12 cellular contexts compared by ENCODE assay signal in the genomic region with DNA sequence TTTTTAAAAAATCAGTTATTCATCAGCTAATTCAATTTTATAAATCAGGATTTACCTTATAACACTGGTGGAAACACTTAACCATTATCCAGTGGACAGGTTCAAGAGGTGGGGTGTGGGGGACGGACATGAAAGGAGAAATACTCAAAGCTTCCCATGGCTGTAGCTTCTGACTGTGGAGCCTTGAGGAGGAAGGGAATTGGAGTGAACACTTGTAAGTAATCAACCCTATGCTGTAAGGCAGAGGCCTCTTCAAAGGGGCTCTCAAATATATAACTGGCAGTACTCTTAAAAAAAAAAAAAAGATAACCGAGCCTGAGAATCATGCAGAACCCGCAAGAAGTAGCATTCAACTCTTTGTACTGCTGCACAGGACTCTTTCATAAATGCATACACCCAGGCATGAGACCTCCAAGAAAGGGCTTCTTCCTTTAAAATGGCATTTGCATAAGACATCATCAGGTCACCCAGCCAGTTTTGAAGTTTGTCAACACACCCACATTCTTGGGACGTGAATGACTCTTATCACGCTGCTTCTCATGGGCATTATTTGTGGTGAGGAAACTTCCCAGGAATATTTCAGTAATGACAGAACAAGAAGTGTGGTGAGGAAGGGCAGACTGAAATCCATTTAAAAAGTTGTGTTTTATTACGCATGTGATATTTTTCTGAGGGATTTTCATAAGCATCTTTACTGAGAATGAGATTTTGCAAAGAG. TPM values are rescaled to one million over a fixed set of nuclear protein-coding genes. Genes with fewer than 3 reads are reported as not detected.
DNase-seq lines count a peak whose midpoint lies in the region; ATAC-seq and TF ChIP-seq lines count a peak whose summit lies in the region.
"Had no signal": no experiment of that assay in that cellular context is flagged by ENCODE, and none has a peak within 500 bp of the region (broad histone marks: within the 10 kb centered on the region; RNA-seq: fewer than 3 reads in every experiment).

No MANE protein-coding gene starts in this region.

- no peaks in the 10 kb centered on the region for H3K79me2 ChIP-seq in mesendoderm (ENCODE audit: control insufficient read depth, insufficient read depth, low read length)

- no CpG with 5 or more reads among the region's 6 CpGs for WGBS in mesendoderm (ENCODE audit: extremely low coverage, insufficient coverage, low lambda C conversion rate)
- 79 to 82% (median 81%) methylated on average over 6 of the region's 6 CpGs for WGBS in ovary, 3 donors

- H3K18ac ChIP-seq in mesendoderm (ENCODE audit: low read length), result no peak overlapping the region

- TF ChIP-seq EP300 in Ishikawa (IDR thresholded peaks at IDR 0.05; ENCODE audit: borderline replicate concordance) (no peak), ovary (IDR thresholded peaks at IDR 0.05) (no peak)

- H3K27me3 ChIP-seq in mesendoderm (ENCODE audit: insufficient read depth, low read length, poor library complexity) (no peaks in the 10 kb centered on the region), ovary (no peaks in the 10 kb centered on the region)
- H3K27me3 ChIP-seq: testis had no signal

- no peak for TF ChIP-seq RAD21 in Ishikawa (IDR thresholded peaks at IDR 0.05; ENCODE audit: low read depth)

- no peak for ATAC-seq in HG03520 (IDR thresholded peaks at IDR 0.05; ENCODE audit: unreplicated experiment)
- ATAC-seq: WTC11 had no signal

- TF ChIP-seq CTCF in AG09309 (IDR thresholded peaks at IDR 0.05; ENCODE audit: control insufficient read depth, insufficient read depth, low read depth, low read length, missing control alignments) (no peak), choroid plexus epithelial cell (conservative IDR thresholded peaks at IDR 0.05; ENCODE audit: low read depth, low read length) (no peak), ovary (IDR thresholded peaks at IDR 0.05) (no peak)

- H4K8ac ChIP-seq in mesendoderm (ENCODE audit: low read depth, low read length), result no peak overlapping the region

- no peak overlapping the region for H3K9ac ChIP-seq in mesendoderm (ENCODE audit: low read length)

- H2BK15ac ChIP-seq in mesendoderm (replicated peaks; ENCODE audit: low read depth), result no peak overlapping the region

- no peak overlapping the region for H3K4me2 ChIP-seq in mesendoderm (ENCODE audit: low read length)

- no peak overlapping the region for H3K56ac ChIP-seq in mesendoderm (ENCODE audit: low read length)

- no peaks in the 10 kb centered on the region for H3K79me1 ChIP-seq in mesendoderm (ENCODE audit: low read length)

- H2BK5ac ChIP-seq in mesendoderm (ENCODE audit: low read length), result no peak overlapping the region

- peak; percentile 74 for DNase-seq in AG09309 (ENCODE audit: low read depth)
- peak; percentile 80 for DNase-seq in choroid plexus epithelial cell (ENCODE audit: low read depth)
- DNase-seq in mesendoderm, result peak; percentile 25
- DNase-seq in ovary, result no peak
- no peak for DNase-seq in GOT3 (lab: John Stamatoyannopoulos, UW)
- DNase-seq in DMS 273 treated with DMSO at 0.1 percent for 48 hours (lab: John Stamatoyannopoulos, UW), result no peak
- DNase-seq: SIG-M5, testis had no signal

- no peak overlapping the region for H3K4ac ChIP-seq in mesendoderm (ENCODE audit: low read depth, low read length)

- H2BK120ac ChIP-seq in mesendoderm (ENCODE audit: low read depth, low read length), result no peak overlapping the region

- no peak overlapping the region for H2AK5ac ChIP-seq in mesendoderm (ENCODE audit: low read length)

- no peaks in the 10 kb centered on the region for H3K4me1 ChIP-seq in mesendoderm (ENCODE audit: control insufficient read depth, low read depth, low read length)
- H3K4me1 ChIP-seq in ovary (ENCODE audit: insufficient read depth), result no peaks in the 10 kb centered on the region
- H3K4me1 ChIP-seq: testis had no signal

- no peak overlapping the region for H3K27ac ChIP-seq in mesendoderm (ENCODE audit: low read depth, low read length)
- H3K27ac ChIP-seq in ovary, result no peak overlapping the region
- H3K27ac ChIP-seq: C4-2B, testis had no signal

- H4K5ac ChIP-seq in mesendoderm (ENCODE audit: low read length), result no peak overlapping the region

- no peak for TF ChIP-seq POLR2A in ovary (IDR thresholded peaks at IDR 0.05)

- no peak overlapping the region for H3K23ac ChIP-seq in mesendoderm (ENCODE audit: low read length)

- H3K36me3 ChIP-seq in mesendoderm (ENCODE audit: control insufficient read depth, insufficient read depth, low read length) (no peaks in the 10 kb centered on the region), ovary (no peaks in the 10 kb centered on the region)

- intact Hi-C loops in ovary (cut with DNase I), result no loop called here

- H3K4me3 ChIP-seq in AG09309 (ENCODE audit: control insufficient read depth, low read depth, low read length), result no peak overlapping the region
- H3K4me3 ChIP-seq in choroid plexus epithelial cell (ENCODE audit: low read depth, low read length), result no peak overlapping the region
- no peak overlapping the region for H3K4me3 ChIP-seq in mesendoderm (ENCODE audit: low read length)
- H3K4me3 ChIP-seq in ovary, result no peak overlapping the region
- H3K4me3 ChIP-seq: testis had no signal

- H3K9me3 ChIP-seq in ovary, result no peaks in the 10 kb centered on the region
- H3K9me3 ChIP-seq: testis had no signal

TF ChIP-seq in Ishikawa, 13 proteins besides CTCF, POLR2A, EP300 and RAD21:
- TF ChIP-seq YY1 (IDR thresholded peaks at IDR 0.05; ENCODE audit: low read depth), result no peak
- peak; percentile 80 for TF ChIP-seq TEAD4 (IDR thresholded peaks at IDR 0.05)
- TF ChIP-seq ZBTB7A (IDR thresholded peaks at IDR 0.05; ENCODE audit: low read depth), result no peak
- TF ChIP-seq, protein P1, sequence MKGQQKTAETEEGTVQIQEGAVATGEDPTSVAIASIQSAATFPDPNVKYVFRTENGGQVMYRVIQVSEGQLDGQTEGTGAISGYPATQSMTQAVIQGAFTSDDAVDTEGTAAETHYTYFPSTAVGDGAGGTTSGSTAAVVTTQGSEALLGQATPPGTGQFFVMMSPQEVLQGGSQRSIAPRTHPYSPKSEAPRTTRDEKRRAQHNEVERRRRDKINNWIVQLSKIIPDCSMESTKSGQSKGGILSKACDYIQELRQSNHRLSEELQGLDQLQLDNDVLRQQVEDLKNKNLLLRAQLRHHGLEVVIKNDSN (IDR thresholded peaks at IDR 0.05), result no peak
- TF ChIP-seq CREB1 (IDR thresholded peaks at IDR 0.05; ENCODE audit: low read depth), result no peak
- 0 out of 2 replicates have a peak, but pooled peaks have one; percentile 16 for TF ChIP-seq MAX (IDR thresholded peaks at IDR 0.05)
- no peak for TF ChIP-seq NFIC (IDR thresholded peaks at IDR 0.05)
- no peak for TF ChIP-seq TAF1 (IDR thresholded peaks at IDR 0.05; ENCODE audit: low read depth)
- TF ChIP-seq FOXM1 (IDR thresholded peaks at IDR 0.05; ENCODE audit: borderline replicate concordance, low read depth), result no peak
- no peak for TF ChIP-seq TCF12 (IDR thresholded peaks at IDR 0.05; ENCODE audit: low read depth)
- peak; percentile 6; the same call in 1 of the 2 replicates for TF ChIP-seq CEBPB (IDR thresholded peaks at IDR 0.05)
- TF ChIP-seq, protein P2, sequence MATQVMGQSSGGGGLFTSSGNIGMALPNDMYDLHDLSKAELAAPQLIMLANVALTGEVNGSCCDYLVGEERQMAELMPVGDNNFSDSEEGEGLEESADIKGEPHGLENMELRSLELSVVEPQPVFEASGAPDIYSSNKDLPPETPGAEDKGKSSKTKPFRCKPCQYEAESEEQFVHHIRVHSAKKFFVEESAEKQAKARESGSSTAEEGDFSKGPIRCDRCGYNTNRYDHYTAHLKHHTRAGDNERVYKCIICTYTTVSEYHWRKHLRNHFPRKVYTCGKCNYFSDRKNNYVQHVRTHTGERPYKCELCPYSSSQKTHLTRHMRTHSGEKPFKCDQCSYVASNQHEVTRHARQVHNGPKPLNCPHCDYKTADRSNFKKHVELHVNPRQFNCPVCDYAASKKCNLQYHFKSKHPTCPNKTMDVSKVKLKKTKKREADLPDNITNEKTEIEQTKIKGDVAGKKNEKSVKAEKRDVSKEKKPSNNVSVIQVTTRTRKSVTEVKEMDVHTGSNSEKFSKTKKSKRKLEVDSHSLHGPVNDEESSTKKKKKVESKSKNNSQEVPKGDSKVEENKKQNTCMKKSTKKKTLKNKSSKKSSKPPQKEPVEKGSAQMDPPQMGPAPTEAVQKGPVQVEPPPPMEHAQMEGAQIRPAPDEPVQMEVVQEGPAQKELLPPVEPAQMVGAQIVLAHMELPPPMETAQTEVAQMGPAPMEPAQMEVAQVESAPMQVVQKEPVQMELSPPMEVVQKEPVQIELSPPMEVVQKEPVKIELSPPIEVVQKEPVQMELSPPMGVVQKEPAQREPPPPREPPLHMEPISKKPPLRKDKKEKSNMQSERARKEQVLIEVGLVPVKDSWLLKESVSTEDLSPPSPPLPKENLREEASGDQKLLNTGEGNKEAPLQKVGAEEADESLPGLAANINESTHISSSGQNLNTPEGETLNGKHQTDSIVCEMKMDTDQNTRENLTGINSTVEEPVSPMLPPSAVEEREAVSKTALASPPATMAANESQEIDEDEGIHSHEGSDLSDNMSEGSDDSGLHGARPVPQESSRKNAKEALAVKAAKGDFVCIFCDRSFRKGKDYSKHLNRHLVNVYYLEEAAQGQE (IDR thresholded peaks at IDR 0.05; ENCODE audit: low read depth), result no peak
- TF ChIP-seq EGR1 (IDR thresholded peaks at IDR 0.05), result no peak

RNA-seq across cellular contexts. Expression of gene OSMR, which starts 8.1 kb away (rescaled TPM):
- polyA plus RNA-seq in mesendoderm (2013, experiment 1 of 2), result 5.1 TPM
- polyA plus RNA-seq in mesendoderm (2013, experiment 2 of 2), result 5.1 TPM
- total RNA-seq in ovary, result 10 to 100 TPM; 21.9 to 87.1 (median 49.4) TPM
- 10 to 100 TPM; 16.6 to 47.9 TPM for polyA plus RNA-seq in ovary

Comparison
In these comparisons a context has a peak if more than half of its experiments do, and no peak if none do; other contexts are left out.
1. DNase-seq: peak in AG09309 (single experiment), choroid plexus epithelial cell (single experiment) and mesendoderm (single experiment); none in ovary (0 of 5), GOT3 (single experiment) and DMS 273 treated with DMSO at 0.1 percent for 48 hours (single experiment).